In the genomic region with DNA sequence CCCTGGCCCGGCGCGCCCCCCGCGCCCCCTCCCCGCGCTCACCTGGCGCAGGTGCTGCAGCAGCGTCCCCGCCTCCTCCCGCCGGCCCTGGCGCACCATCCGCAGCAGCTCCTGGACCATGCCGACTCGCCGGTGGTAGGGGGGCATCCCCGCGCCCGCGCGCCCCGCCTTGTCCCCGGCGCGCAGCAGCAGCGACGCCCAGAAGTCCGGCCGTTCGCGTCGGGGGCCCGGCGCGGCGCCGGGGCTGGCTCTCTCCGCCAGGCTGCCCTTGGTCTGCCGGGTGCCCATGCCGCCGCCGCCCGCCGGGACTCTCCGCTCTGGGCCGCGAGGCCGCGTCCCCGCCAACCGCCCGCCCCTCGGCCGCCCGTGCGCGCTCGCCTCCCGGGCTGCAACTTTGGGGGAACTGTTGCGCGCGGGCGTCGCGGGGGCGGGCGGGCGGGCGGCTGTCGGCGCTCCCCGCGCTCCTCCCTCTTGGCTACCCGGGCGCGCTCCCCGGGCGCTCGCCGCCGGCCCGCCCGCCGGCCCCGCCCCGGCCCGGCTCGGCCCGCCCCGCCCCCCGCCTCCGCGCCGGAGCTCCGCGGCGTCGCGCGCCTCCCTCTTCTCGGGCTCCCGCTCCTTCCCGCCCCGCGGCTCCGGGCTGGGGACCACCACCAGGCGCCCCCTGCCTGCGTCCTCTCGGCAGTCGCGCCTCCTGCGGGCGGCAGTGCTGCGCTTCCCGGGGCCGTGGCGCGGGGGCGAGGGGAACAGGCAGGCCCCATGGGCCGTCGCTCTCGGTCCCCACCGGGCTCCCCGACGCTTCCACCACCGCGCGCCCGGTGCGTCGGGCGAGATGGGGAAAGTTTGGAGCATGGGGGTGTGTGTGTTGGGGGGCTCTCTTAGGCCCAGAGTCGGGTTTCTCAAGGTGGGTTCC, we compare ENCODE assay signal across 8 cellular contexts.
A peak's percentile ranks its signal among the peaks of the same experiment; 100 is the strongest.
DNase-seq lines count a peak whose midpoint lies in the region; ATAC-seq lines count a peak whose summit lies in the region.

Gene LRRC75A, minus strand, starts transcription at position 491 of the 910 bp plus-strand sequence. Its CDS starts 203 bp downstream, at position 288.

- H3K4me3 ChIP-seq in mucosa of rectum (ENCODE audit: low read length in 2 of 2): peak within 1 kb of the TSS; percentile 81 to 84

- no peaks in the 10 kb centered on the region for H3K9me3 ChIP-seq in mucosa of rectum (ENCODE audit: control insufficient read depth in 2 of 2, low read length in 2 of 2)

- H3K9ac ChIP-seq in mucosa of rectum (ENCODE audit: low read depth in 1 of 2, low read length in 2 of 2): peak within 1 kb of the TSS; percentile 83 to 89

- peak within 1 kb of the TSS; percentile 72 to 81 for H3K27ac ChIP-seq in mucosa of rectum (ENCODE audit: low read depth in 2 of 2, low read length in 2 of 2)

- peaks cover 0 to 3% of the 10 kb centered on the region in 2 donors for H3K27me3 ChIP-seq in mucosa of rectum (ENCODE audit: control insufficient read depth in 2 of 2, insufficient read depth in 2 of 2, low read length in 2 of 2)

- DNase-seq in NCI-H1694 treated with DMSO at 0.1 percent for 48 hours (lab: John Stamatoyannopoulos, UW) (peak; percentile 10), NCI-H1694 (lab: John Stamatoyannopoulos, UW) (no peak), NCI-H1930 (lab: John Stamatoyannopoulos, UW) (peak; percentile 39 to 56), epidermal melanocyte (ENCODE audit: insufficient read length, low spot score) (peak; percentile 58)
- peak; percentile 19 to 31 for DNase-seq in activated CD8-positive, alpha-beta memory T cell treated with anti-CD3 and anti-CD28 coated beads for 4 hours (ENCODE audit: low read depth in 2 of 2)
- peak; percentile 2 to 36 for DNase-seq in stimulated activated CD8-positive, alpha-beta memory T cell treated with anti-CD3 and anti-CD28 coated beads, Interleukin-4, amount 100 ng/mL, for 4 hours (ENCODE audit: low read depth in 2 of 2, low spot score in 1 of 2)

- ATAC-seq in GM19395 (IDR thresholded peaks at IDR 0.05; ENCODE audit: unreplicated experiment): no peak

- peaks cover 41% of the 10 kb centered on the region in 2 donors for H3K4me1 ChIP-seq in mucosa of rectum (ENCODE audit: control insufficient read depth in 2 of 2, insufficient read depth in 2 of 2, low read length in 2 of 2)

- no peaks in the 10 kb centered on the region for H3K36me3 ChIP-seq in mucosa of rectum (ENCODE audit: control insufficient read depth in 2 of 2, insufficient read depth in 2 of 2, low read length in 2 of 2)
